In the genomic region with DNA sequence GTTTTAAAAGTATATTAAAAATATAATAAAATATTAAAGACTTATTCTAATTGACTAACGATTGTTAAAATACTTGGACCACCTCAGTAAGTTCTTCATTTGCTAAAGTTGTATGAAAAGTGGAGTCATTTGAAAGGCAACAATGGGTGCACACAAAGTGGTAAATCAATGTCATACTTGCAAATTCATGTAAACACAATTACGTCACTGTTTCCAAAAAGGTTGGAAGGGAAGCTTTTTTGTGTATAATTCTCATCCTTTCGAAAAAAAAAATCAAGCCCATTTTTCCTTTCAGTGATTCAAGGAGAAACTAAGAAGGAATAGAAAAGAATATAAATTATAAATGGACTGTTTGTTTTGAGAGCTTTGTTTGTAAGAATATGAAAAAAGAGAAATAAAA, we compare ENCODE assay signal across 40 cellular contexts.
"Had no signal": no experiment of that assay in that cellular context is flagged by ENCODE, and none has a peak within 500 bp of the region (broad histone marks: within the 10 kb centered on the region; RNA-seq: fewer than 3 reads in every experiment).

No MANE protein-coding gene starts in this region.

- H3K36me3 Mint-ChIP-seq: activated naive CD4-positive, alpha-beta T cell treated with anti-CD3 and anti-CD28 coated beads, Interleukin-2, amount 10 ng/mL, durations not matched to agents 7 days and 5 days; activated naive CD4-positive, alpha-beta T cell treated with anti-CD3 and anti-CD28 coated beads, Interleukin-2, amount 50 U/mL, for 24 hours; activated naive CD4-positive, alpha-beta T cell treated with anti-CD3 and anti-CD28 coated beads, Interleukin-2, amount 50 U/mL, for 72 hours; activated naive CD8-positive, alpha-beta T cell; activated naive CD8-positive, alpha-beta T cell treated with anti-CD3 and anti-CD28 coated beads for 36 hours; activated naive CD8-positive, alpha-beta T cell treated with anti-CD3 and anti-CD28 coated beads, Interleukin-2, amount 10 ng/mL, durations not matched to agents 7 days and 5 days; brain had no signal

- H3K27ac Mint-ChIP-seq: activated naive CD4-positive, alpha-beta T cell treated with anti-CD3 and anti-CD28 coated beads for 36 hours; activated naive CD4-positive, alpha-beta T cell treated with anti-CD3 and anti-CD28 coated beads, Interleukin-2, amount 10 ng/mL, durations not matched to agents 7 days and 5 days; activated naive CD4-positive, alpha-beta T cell treated with anti-CD3 and anti-CD28 coated beads, Interleukin-2, amount 50 U/mL, for 24 hours; activated naive CD4-positive, alpha-beta T cell treated with anti-CD3 and anti-CD28 coated beads, Interleukin-2, amount 50 U/mL, for 72 hours; activated naive CD8-positive, alpha-beta T cell; activated naive CD8-positive, alpha-beta T cell treated with anti-CD3 and anti-CD28 coated beads for 36 hours; activated naive CD8-positive, alpha-beta T cell treated with anti-CD3 and anti-CD28 coated beads, Interleukin-2, amount 10 ng/mL, durations not matched to agents 7 days and 5 days; activated naive CD8-positive, alpha-beta T cell treated with anti-CD3 and anti-CD28 coated beads, Interleukin-2, amount 50 U/mL, for 24 hours; activated T-cell treated with anti-CD3 and anti-CD28 coated beads, Interleukin-2, amount 50 U/mL, for 24 hours; activated T-cell treated with anti-CD3 and anti-CD28 coated beads, Interleukin-2, amount 50 U/mL, for 72 hours; activated T-helper 1 cell treated with anti-CD3 and anti-CD28 coated beads, Interleukin-12 subunit alpha, Interleukin-12 subunit beta, Interleukin-2, Interleukin-4 antibody, amounts not matched to agents 30 ng/mL and 10 ng/mL and 1 ng/mL, durations not matched to agents 14 hours and 24 hours and 36 hours; activated T-helper 17 cell treated with anti-CD3 and anti-CD28 coated beads, Interleukin-2, amount 50 U/mL, for 72 hours; activated T-helper 2 cell treated with anti-CD3 and anti-CD28 coated beads, Interferon-gamma antibody, Interleukin-2, Interleukin-4, amounts not matched to agents 10 μg/mL and 5 μg/mL and 100 μg/mL, durations not matched to agents 14 hours and 24 hours and 36 hours; brain had no signal

- H3K27me3 Mint-ChIP-seq: activated naive CD4-positive, alpha-beta T cell treated with anti-CD3 and anti-CD28 coated beads, Interleukin-2, amount 10 ng/mL, durations not matched to agents 7 days and 5 days; activated naive CD4-positive, alpha-beta T cell treated with anti-CD3 and anti-CD28 coated beads, Interleukin-2, amount 50 U/mL, for 24 hours; activated naive CD8-positive, alpha-beta T cell; activated naive CD8-positive, alpha-beta T cell treated with anti-CD3 and anti-CD28 coated beads for 36 hours; activated naive CD8-positive, alpha-beta T cell treated with anti-CD3 and anti-CD28 coated beads, Interleukin-2, amount 50 U/mL, for 24 hours; activated T-cell treated with anti-CD3 and anti-CD28 coated beads, Interleukin-2, amount 50 U/mL, for 24 hours; activated T-helper 17 cell treated with anti-CD3 and anti-CD28 coated beads, Interleukin-2, amount 50 U/mL, for 72 hours; brain; central memory CD8-positive, alpha-beta T cell had no signal

- H3K27me3 ChIP-seq: adrenal gland, ascending aorta, body of pancreas, brain microvascular endothelial cell, breast epithelium, cardiac muscle cell had no signal

- H3K9me3 Mint-ChIP-seq: activated naive CD4-positive, alpha-beta T cell treated with anti-CD3 and anti-CD28 coated beads, Interleukin-2, amount 50 U/mL, for 24 hours; activated naive CD8-positive, alpha-beta T cell treated with anti-CD3 and anti-CD28 coated beads, Interleukin-2, amount 10 ng/mL, durations not matched to agents 7 days and 5 days; activated T-helper 1 cell treated with anti-CD3 and anti-CD28 coated beads, Interleukin-12 subunit alpha, Interleukin-12 subunit beta, Interleukin-2, Interleukin-4 antibody, amounts not matched to agents 30 ng/mL and 10 ng/mL and 1 ng/mL, durations not matched to agents 14 hours and 24 hours and 36 hours; activated T-helper 2 cell treated with anti-CD3 and anti-CD28 coated beads, Interferon-gamma antibody, Interleukin-2, Interleukin-4, amounts not matched to agents 10 μg/mL and 5 μg/mL and 100 μg/mL, durations not matched to agents 14 hours and 24 hours and 36 hours had no signal

- H3K4me3 Mint-ChIP-seq: activated naive CD4-positive, alpha-beta T cell treated with anti-CD3 and anti-CD28 coated beads for 36 hours; activated naive CD4-positive, alpha-beta T cell treated with anti-CD3 and anti-CD28 coated beads, Interleukin-2, amount 10 ng/mL, durations not matched to agents 7 days and 5 days; activated naive CD4-positive, alpha-beta T cell treated with anti-CD3 and anti-CD28 coated beads, Interleukin-2, amount 50 U/mL, for 24 hours; activated naive CD8-positive, alpha-beta T cell; activated naive CD8-positive, alpha-beta T cell treated with anti-CD3 and anti-CD28 coated beads for 36 hours; activated naive CD8-positive, alpha-beta T cell treated with anti-CD3 and anti-CD28 coated beads, Interleukin-2, amount 10 ng/mL, durations not matched to agents 7 days and 5 days; activated naive CD8-positive, alpha-beta T cell treated with anti-CD3 and anti-CD28 coated beads, Interleukin-2, amount 50 U/mL, for 24 hours; activated T-cell treated with anti-CD3 and anti-CD28 coated beads, Interleukin-2, amount 50 U/mL, for 24 hours; activated T-cell treated with anti-CD3 and anti-CD28 coated beads, Interleukin-2, amount 50 U/mL, for 4 hours; activated T-cell treated with anti-CD3 and anti-CD28 coated beads, Interleukin-2, amount 50 U/mL, for 72 hours; activated T-helper 1 cell treated with anti-CD3 and anti-CD28 coated beads, Interleukin-12 subunit alpha, Interleukin-12 subunit beta, Interleukin-2, Interleukin-4 antibody, amounts not matched to agents 30 ng/mL and 10 ng/mL and 1 ng/mL, durations not matched to agents 14 hours and 24 hours and 36 hours; activated T-helper 17 cell treated with anti-CD3 and anti-CD28 coated beads, Interleukin-2, amount 50 U/mL, for 72 hours; brain; central memory CD8-positive, alpha-beta T cell had no signal

- ATAC-seq: activated naive CD4-positive, alpha-beta T cell treated with anti-CD3 and anti-CD28 coated beads, Interleukin-2, amount 50 U/mL, for 72 hours; activated naive CD8-positive, alpha-beta T cell treated with anti-CD3 and anti-CD28 coated beads, Interleukin-2, amount 50 U/mL, for 24 hours; activated T-cell treated with anti-CD3 and anti-CD28 coated beads, Interleukin-2, amount 50 U/mL, for 4 hours; activated T-cell treated with anti-CD3 and anti-CD28 coated beads, Interleukin-2, amount 50 U/mL, for 72 hours; activated T-helper 17 cell treated with anti-CD3 and anti-CD28 coated beads, Interleukin-2, amount 50 U/mL, for 72 hours; body of pancreas had no signal

- H3K4me3 ChIP-seq: adrenal gland, ascending aorta, body of pancreas, breast epithelium, cardiac muscle cell had no signal

- H3K9me3 ChIP-seq: adrenal gland, ascending aorta, body of pancreas, breast epithelium had no signal

- FAIRE-seq: astrocyte, bronchial epithelial cell had no signal

- H3K27ac ChIP-seq: adrenal gland, ascending aorta, body of pancreas, brain microvascular endothelial cell, breast epithelium, cardiac muscle cell had no signal

- H3K36me3 ChIP-seq: adrenal gland, ascending aorta, brain microvascular endothelial cell, breast epithelium, cardiac muscle cell had no signal

- H3K4me1 ChIP-seq: ascending aorta, breast epithelium had no signal

- H3K4me1 Mint-ChIP-seq: activated naive CD4-positive, alpha-beta T cell treated with anti-CD3 and anti-CD28 coated beads, Interleukin-2, amount 10 ng/mL, durations not matched to agents 7 days and 5 days; activated naive CD4-positive, alpha-beta T cell treated with anti-CD3 and anti-CD28 coated beads, Interleukin-2, amount 50 U/mL, for 24 hours; activated naive CD8-positive, alpha-beta T cell treated with anti-CD3 and anti-CD28 coated beads for 36 hours; activated naive CD8-positive, alpha-beta T cell treated with anti-CD3 and anti-CD28 coated beads, Interleukin-2, amount 10 ng/mL, durations not matched to agents 7 days and 5 days; activated naive CD8-positive, alpha-beta T cell treated with anti-CD3 and anti-CD28 coated beads, Interleukin-2, amount 50 U/mL, for 24 hours; activated T-helper 17 cell treated with anti-CD3 and anti-CD28 coated beads, Interleukin-2, amount 50 U/mL, for 72 hours; central memory CD8-positive, alpha-beta T cell had no signal

- DNase-seq: activated effector memory CD4-positive, alpha-beta T cell treated with anti-CD3 and anti-CD28 coated beads, Interleukin-2, amount 50 U/mL, for 16 hours; activated effector memory CD4-positive, alpha-beta T cell treated with Interleukin-2 at 50 U/mL for 16 hours; activated gamma-delta T cell; activated gamma-delta T cell treated with Interleukin-2 at 50 U/mL for 16 hours; activated naive CD4-positive, alpha-beta T cell; activated naive CD4-positive, alpha-beta T cell treated with anti-CD3 and anti-CD28 coated beads for 36 hours; activated naive CD4-positive, alpha-beta T cell treated with anti-CD3 and anti-CD28 coated beads, Interleukin-2, amount 10 ng/mL, durations not matched to agents 7 days and 5 days; activated naive CD4-positive, alpha-beta T cell treated with anti-CD3 and anti-CD28 coated beads, Interleukin-2, amount 50 U/mL, for 16 hours; activated naive CD4-positive, alpha-beta T cell treated with Interleukin-2 at 50 U/mL for 16 hours; activated naive CD8-positive, alpha-beta T cell treated with anti-CD3 and anti-CD28 coated beads for 36 hours; activated naive CD8-positive, alpha-beta T cell treated with anti-CD3 and anti-CD28 coated beads, Interleukin-2, amount 10 ng/mL, durations not matched to agents 7 days and 5 days; activated naive CD8-positive, alpha-beta T cell treated with anti-CD3 and anti-CD28 coated beads, Interleukin-2, amount 50 U/mL, for 24 hours; activated T-cell treated with anti-CD3 and anti-CD28 coated beads, Interleukin-2, amount 50 U/mL, for 1 hour; activated T-cell treated with anti-CD3 and anti-CD28 coated beads, Interleukin-2, amount 50 U/mL, for 24 hours; activated T-cell treated with anti-CD3 and anti-CD28 coated beads, Interleukin-2, amount 50 U/mL, for 4 hours; activated T-cell treated with anti-CD3 and anti-CD28 coated beads, Interleukin-2, amount 50 U/mL, for 48 hours; activated T-cell treated with anti-CD3 and anti-CD28 coated beads, Interleukin-2, amount 50 U/mL, for 72 hours; adrenal gland; amniotic stem cell; amygdala; anterior cingulate cortex; aorta; body of pancreas; brain microvascular endothelial cell; caudate nucleus; central memory CD4-positive, alpha-beta T cell; cerebellar nuclear complex had no signal
